ENCODE assay signal across 19 cellular contexts in the genomic region with DNA sequence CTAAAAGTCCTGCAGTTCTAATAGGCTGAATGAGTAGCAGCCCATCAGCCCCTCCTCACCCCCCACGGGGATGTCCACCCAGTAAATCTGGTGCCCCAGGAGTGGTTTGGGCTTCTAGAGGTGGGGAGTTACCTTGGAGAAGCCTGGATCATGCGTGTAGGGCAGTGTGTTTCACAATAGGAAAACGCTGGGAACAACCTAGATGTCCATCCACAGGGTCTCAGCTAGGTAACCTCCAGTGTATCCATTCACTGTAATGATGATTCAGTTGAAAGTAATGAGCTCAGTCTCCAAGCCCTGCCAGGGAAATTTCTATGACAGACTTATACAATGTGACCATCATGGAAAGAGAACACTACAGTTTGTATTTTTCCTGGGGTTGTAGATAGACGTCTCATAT. TPM values are rescaled to one million over a fixed set of nuclear protein-coding genes. Genes with fewer than 3 reads are reported as not detected.
DNase-seq lines count a peak whose midpoint lies in the region; ATAC-seq and TF ChIP-seq lines count a peak whose summit lies in the region.
"Had no signal": no experiment of that assay in that cellular context is flagged by ENCODE, and none has a peak within 500 bp of the region (broad histone marks: within the 10 kb centered on the region; RNA-seq: fewer than 3 reads in every experiment).

No MANE protein-coding gene starts in this region.

- TF ChIP-seq CTCF in IMR-90 (conservative IDR thresholded peaks at IDR 0.05; ENCODE audit: low read depth, low read length) (no peak), endodermal cell (conservative IDR thresholded peaks at IDR 0.05) (no peak), prostate gland (IDR thresholded peaks at IDR 0.05) (no peak)

- H3K4me3 ChIP-seq in BLaER1 (no peak overlapping the region), IMR-90 (ENCODE audit: insufficient read depth, low read depth, low read length) (no peak overlapping the region), endodermal cell (ENCODE audit: low read length) (no peak overlapping the region), prostate gland (no peak overlapping the region)
- H3K4me3 ChIP-seq: Peyer's patch, vagina had no signal

- no peak overlapping the region for H3K4me3 Mint-ChIP-seq in endodermal cell

- H4K20me1 ChIP-seq in BLaER1 = no peaks in the 10 kb centered on the region
- H4K20me1 ChIP-seq in IMR-90 (ENCODE audit: insufficient read depth, low read length) = peaks cover 4% of the 10 kb centered on the region; the same call in 1 of the 2 replicates

- TF ChIP-seq POLR2A in IMR-90 (IDR thresholded peaks at IDR 0.05; ENCODE audit: low read depth, low read length) (no peak), prostate gland (IDR thresholded peaks at IDR 0.05) (no peak)

- no CpG with 5 or more reads among the region's 4 CpGs for WGBS in IMR-90 (ENCODE audit: extremely low coverage in 2 of 2, insufficient read length in 1 of 2), 2 experiments
- WGBS in endodermal cell (ENCODE audit: insufficient coverage in 1 of 2, insufficient read length in 1 of 2), 2 experiments = 81 to 85% methylated on average over 3 to 4 of the region's 4 CpGs
- WGBS in prostate gland = 63% methylated on average over 4 of the region's 4 CpGs

- H3K9ac ChIP-seq in BLaER1 = peak overlapping the region; percentile 17; the same call in 1 of the 2 replicates
- H3K9ac ChIP-seq in IMR-90 (ENCODE audit: low read depth, low read length) = no peak overlapping the region
- H3K9ac ChIP-seq in endodermal cell (ENCODE audit: extremely low read depth, low read length, poor library complexity, severe bottlenecking) = no peak overlapping the region
- H3K9ac ChIP-seq: parathyroid adenoma had no signal

- no peak overlapping the region for H4K5ac ChIP-seq in IMR-90 (ENCODE audit: low read depth, low read length)

- no peak overlapping the region for H2BK20ac ChIP-seq in IMR-90 (ENCODE audit: low read depth, low read length)

- intact Hi-C loops in IMR-90 (cut with micrococcal nuclease) = loop anchor here (2.0 to 10.0 kb wide), 4 partner anchors 141 to 605 kb away; a partner anchor contains a TSS
- intact Hi-C loops in prostate gland (cut with DNase I) = loop anchor here (5.0 kb wide), 3 partner anchors 103 to 283 kb away; a partner anchor contains a TSS

- TF ChIP-seq RAD21 in IMR-90 (IDR thresholded peaks at IDR 0.05; ENCODE audit: low read length) = no peak

- peaks cover 16% of the 10 kb centered on the region for H3K4me1 Mint-ChIP-seq in endodermal cell

- no peaks in the 10 kb centered on the region for H3K27me3 Mint-ChIP-seq in endodermal cell (ENCODE audit: insufficient read depth)

- peaks cover 15% of the 10 kb centered on the region for H3K9me3 Mint-ChIP-seq in endodermal cell

- H3K18ac ChIP-seq in IMR-90 (ENCODE audit: low read depth, low read length) = no peak overlapping the region

- H3K27ac ChIP-seq in BLaER1 (peak overlapping the region; percentile 82), IMR-90 (ENCODE audit: insufficient read depth, low read length) (no peak overlapping the region), endodermal cell (ENCODE audit: low read depth, low read length) (no peak overlapping the region), prostate gland (no peak overlapping the region)
- H3K27ac ChIP-seq: C4-2B, parathyroid adenoma, Peyer's patch, vagina had no signal

- no peak overlapping the region for H2AK9ac ChIP-seq in IMR-90 (replicated peaks; ENCODE audit: low read depth, low read length, poor library complexity)

- H3K79me1 ChIP-seq in IMR-90 (ENCODE audit: low read depth in 1 of 2, low read length in 2 of 2) = no peaks in the 10 kb centered on the region; a peak in 1 of 4 replicates

- no peak overlapping the region for H3K56ac ChIP-seq in IMR-90 (ENCODE audit: extremely low read depth, insufficient read depth, low read length)

- H3K9me3 ChIP-seq in BLaER1 (no peaks in the 10 kb centered on the region), IMR-90 (ENCODE audit: control insufficient read depth, insufficient read depth, low read length) (peaks cover 2% of the 10 kb centered on the region; the same call in 1 of the 2 replicates), endodermal cell (ENCODE audit: control insufficient read depth, low read length) (peaks cover 11% of the 10 kb centered on the region), prostate gland (no peaks in the 10 kb centered on the region)
- H3K9me3 ChIP-seq: Peyer's patch, vagina had no signal

- H3K4me2 ChIP-seq in BLaER1 (peak overlapping the region; percentile 96), IMR-90 (ENCODE audit: low read depth, low read length) (no peak overlapping the region)

- H4K91ac ChIP-seq in IMR-90 (ENCODE audit: insufficient read depth, low read depth, low read length) = no peak overlapping the region

- no peak overlapping the region for H2AK5ac ChIP-seq in IMR-90 (ENCODE audit: low read depth, low read length)

- H4K8ac ChIP-seq in IMR-90 (ENCODE audit: low read depth in 2 of 2, low read length in 2 of 2) = no peak overlapping the region

- no peak overlapping the region for H2BK15ac ChIP-seq in IMR-90 (ENCODE audit: low read depth, low read length)

- CTCF ChIA-PET in IMR-90 (lab: Yijun Ruan, JAX) = interaction anchor here (0.6 to 2.3 kb wide), 9 partner anchors 13 to 141 kb away, joined by 3 to 6 read pairs (median 3); a partner anchor contains a TSS

- POLR2A ChIA-PET in IMR-90 (lab: Charles Lee; ENCODE audit: unreplicated experiment) = no interaction called here

- H3K9me1 ChIP-seq in IMR-90 (ENCODE audit: insufficient read depth, low read length) = no peaks in the 10 kb centered on the region

- dilution Hi-C loops in IMR-90 (cut with HindIII; ENCODE audit: low sequenced_read_pairs, unreplicated experiment) = no loop called here

- no peak overlapping the region for H2BK120ac ChIP-seq in IMR-90 (ENCODE audit: low read depth, low read length)

- H3K4ac ChIP-seq in IMR-90 (ENCODE audit: low read depth, low read length) = no peak overlapping the region

- in situ Hi-C loops in IMR-90 (cut with MboI; ENCODE audit: low sequenced_read_pairs) = loop anchor here (5.0 kb wide), 2 partner anchors 93 to 288 kb away; a partner anchor contains a TSS

- H3K27me3 ChIP-seq in BLaER1 (no peaks in the 10 kb centered on the region), IMR-90 (ENCODE audit: control insufficient read depth, insufficient read depth, low read length) (no peaks in the 10 kb centered on the region), endodermal cell (ENCODE audit: control insufficient read depth, insufficient read depth, low read length, poor library complexity, severe bottlenecking) (no peaks in the 10 kb centered on the region), prostate gland (replicated peaks; ENCODE audit: insufficient read depth) (no peaks in the 10 kb centered on the region)
- H3K27me3 ChIP-seq: Peyer's patch, vagina had no signal

- peak; percentile 36 for ATAC-seq in IMR-90 (ENCODE audit: low read depth)
- ATAC-seq in GM19467 (IDR thresholded peaks at IDR 0.05; ENCODE audit: unreplicated experiment) = no peak
- ATAC-seq in GM19455 (IDR thresholded peaks at IDR 0.05; ENCODE audit: unreplicated experiment) = no peak

- H2BK5ac ChIP-seq in IMR-90 (ENCODE audit: low read depth, low read length, poor library complexity, severe bottlenecking) = no peak overlapping the region

- peaks cover 12% of the 10 kb centered on the region for H3K36me3 Mint-ChIP-seq in endodermal cell (ENCODE audit: low read depth)

- peaks cover 61% of the 10 kb centered on the region for H3K4me1 ChIP-seq in BLaER1
- H3K4me1 ChIP-seq in IMR-90 (ENCODE audit: control insufficient read depth, insufficient read depth, low read length) = 0 out of 2 replicates have a peak, but pooled peaks cover 8% of the 10 kb centered on the region
- peaks cover 8% of the 10 kb centered on the region for H3K4me1 ChIP-seq in endodermal cell (ENCODE audit: control insufficient read depth, insufficient read depth, low read length)
- H3K4me1 ChIP-seq in prostate gland (replicated peaks) = no peaks in the 10 kb centered on the region
- H3K4me1 ChIP-seq: parathyroid adenoma, vagina had no signal

- H3K36me3 ChIP-seq in BLaER1 (peaks cover 6% of the 10 kb centered on the region; the same call in 1 of the 2 replicates), IMR-90 (ENCODE audit: control insufficient read depth, insufficient read depth, low read length) (peaks cover 18% of the 10 kb centered on the region), endodermal cell (ENCODE audit: control insufficient read depth, insufficient read depth, low read length) (peaks cover 17% of the 10 kb centered on the region), prostate gland (no peaks in the 10 kb centered on the region)

- no TSS peak for BruUV-seq in IMR-90 (replicated peaks; lab: Mats Ljungman, UMichigan)

- H3K27ac Mint-ChIP-seq in endodermal cell = peak overlapping the region; percentile 48

- no peak overlapping the region for H3K14ac ChIP-seq in IMR-90 (replicated peaks; ENCODE audit: low read depth, low read length)

- no peak overlapping the region for H2AFZ ChIP-seq in IMR-90 (replicated peaks; ENCODE audit: low read length, poor library complexity)
- H2AFZ ChIP-seq: parathyroid adenoma had no signal

- DNase-seq in IMR-90 (peak; percentile 76), endodermal cell (no peak), lung microvascular endothelial cell (ENCODE audit: low read depth in 2 of 2) (peak; percentile 26 to 35), prostate gland (ENCODE audit: low spot score) (no peak), 8988T (no peak)
- DNase-seq: activated CD4-positive, alpha-beta T cell treated with anti-CD3 and anti-CD28 coated beads for 1 hour; activated CD8-positive, alpha-beta memory T cell treated with anti-CD3 and anti-CD28 coated beads, Interleukin-2, amount 50 U/mL, for 4 hours; activated naive CD4-positive, alpha-beta T cell treated with anti-CD3 and anti-CD28 coated beads, Interleukin-2, amount 50 U/mL, for 16 hours; central memory CD4-positive, alpha-beta T cell; NCI-H187 treated with DMSO at 0.1 percent for 48 hours; NCI-H526 treated with DMSO at 0.1 percent for 48 hours; stimulated activated CD4-positive, alpha-beta T cell treated with anti-CD3 and anti-CD28 coated beads, Interleukin-12 subunit alpha, Interleukin-12 subunit beta, amount 100 ng/mL, for 4 hours had no signal

- H3K23ac ChIP-seq in IMR-90 (ENCODE audit: low read depth, low read length) = no peak overlapping the region

RNA-seq across cellular contexts. Expression of a gene that starts 51.8 kb away (rescaled TPM):
- 30.3 and 30.5 TPM in 2 replicates for total RNA-seq in IMR-90 (2012; rRNA removed)
- 80.4 and 101 TPM in 2 replicates for polyA plus RNA-seq in IMR-90 (2012; rRNA removed)
- 41.4 and 74.0 TPM in 2 replicates for polyA plus RNA-seq in IMR-90 (2012; cell fraction: cytosol; rRNA removed)
- polyA plus RNA-seq in IMR-90 (2012; cell fraction: nucleus; rRNA removed; ENCODE audit: low replicate concordance) = 81.4 and 121 TPM in 2 replicates
- total RNA-seq in endodermal cell = 10 to 100 TPM; 53.3 to 71.7 TPM
- 40.7 TPM for polyA plus RNA-seq in endodermal cell (2013, experiment 1 of 2)
- polyA plus RNA-seq in endodermal cell (2013, experiment 2 of 2) = 37.5 TPM
- 22.6 and 27.5 TPM in 2 replicates for total RNA-seq in lung microvascular endothelial cell
- total RNA-seq in prostate gland = 100 to 1,000 TPM in 1 of 2 donors, 10 to 100 TPM in 1; 65.8 to 175 TPM

Comparison
In these comparisons a context has a peak if more than half of its experiments do, and no peak if none do; other contexts are left out.
1. DNase-seq: peak in IMR-90 (single experiment) and lung microvascular endothelial cell (2 of 2); none in endodermal cell (single experiment), prostate gland (single experiment) and 8988T (single experiment).